Comparison of ENCODE assay signal across 8 cellular contexts in the genomic region with DNA sequence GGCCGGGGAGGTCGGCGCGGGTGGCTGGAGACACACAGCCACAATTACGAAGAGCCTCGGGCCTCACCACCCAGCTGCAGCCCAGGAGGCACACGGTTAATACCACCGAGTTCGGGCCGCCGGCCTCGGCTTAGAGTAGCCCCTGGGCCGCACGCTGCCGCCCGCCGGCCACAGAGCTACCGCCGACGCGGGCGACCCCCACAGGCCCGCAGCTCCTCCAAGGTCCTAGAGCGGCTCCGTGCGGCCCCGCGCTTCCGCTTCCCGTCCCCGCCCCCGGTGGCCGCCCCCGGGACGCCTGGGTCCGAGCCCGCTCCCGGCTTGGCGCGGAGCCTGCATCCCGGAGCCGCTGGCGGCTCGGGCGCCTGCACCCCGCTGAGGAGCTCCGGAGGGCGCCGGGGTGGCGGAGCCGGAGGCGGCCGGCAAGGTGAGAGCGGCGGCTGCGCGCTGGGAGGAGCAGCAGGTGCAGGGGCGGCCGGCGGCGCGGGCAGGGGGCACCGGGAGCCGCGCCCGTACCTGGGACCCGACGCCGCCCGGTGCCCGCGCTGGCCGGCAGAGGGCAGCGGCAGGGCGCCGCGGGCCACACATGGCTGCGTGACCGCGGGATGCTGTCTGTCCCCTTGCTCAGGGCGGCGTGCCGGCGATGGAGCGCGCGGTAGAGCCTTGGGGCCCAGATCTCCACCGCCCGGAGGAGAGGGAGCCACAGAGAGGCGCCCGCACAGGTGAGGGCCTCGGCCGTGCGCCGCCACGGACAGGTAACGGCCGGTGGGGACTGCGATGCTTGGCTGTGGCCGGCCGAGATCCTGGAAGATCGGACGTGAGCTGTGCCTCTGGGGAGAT. TPM values are rescaled to one million over a fixed set of nuclear protein-coding genes. Genes with fewer than 3 reads are reported as not detected.
DNase-seq lines count a peak whose midpoint lies in the region; ATAC-seq and TF ChIP-seq lines count a peak whose summit lies in the region.

A gene (plus strand): TSS at position 266 of the 837 bp plus-strand sequence. CDS start 375 bp downstream, at position 641.

- 0 to 1% (median 0%) methylated on average over 30 to 103 of the region's 103 CpGs for WGBS in stomach, 5 donors

- TF ChIP-seq EP300 in stomach (IDR thresholded peaks at IDR 0.05): no peak

- H3K27ac ChIP-seq in CD8-positive, alpha-beta memory T cell (ENCODE audit: low read depth, low read length): peak within 1 kb of the TSS; percentile 52
- peak within 1 kb of the TSS; percentile 71 to 89 (median 83) for H3K27ac ChIP-seq in stomach

- CTCF ChIA-PET in CD8-positive, alpha-beta memory T cell (lab: Charles Lee): interaction anchor here (0.8 to 3.6 kb wide), 6 partner anchors 11 to 30 kb away, joined by 3 to 19 read pairs (median 8); a partner anchor contains a TSS

- peaks cover 25% of the 10 kb centered on the region for H3K4me1 ChIP-seq in CD8-positive, alpha-beta memory T cell (ENCODE audit: insufficient read depth, low read length)
- H3K4me1 ChIP-seq in stomach: peaks cover 19 to 58% (median 31%) of the 10 kb centered on the region in 4 donors

- peak; percentile 37 to 64 (median 58) for DNase-seq in CD8-positive, alpha-beta memory T cell
- DNase-seq in HUDEP-2 (lab: John Stamatoyannopoulos, UW; ENCODE audit: unreplicated experiment in 76 of 76) (peak in 63 of 76 experiments; percentile 17 to 72 (median 49)), NOMO-1 (lab: John Stamatoyannopoulos, UW; ENCODE audit: unreplicated experiment in 2 of 2) (peak; percentile 84 to 89), activated T-cell treated with anti-CD3 and anti-CD28 coated beads for 24 hours (ENCODE audit: low read depth) (peak; percentile 48), erythroblast (lab: John Stamatoyannopoulos, UW) (peak; percentile 87), midbrain (lab: John Stamatoyannopoulos, UW) (peak; percentile 90), stomach (peak; percentile 88)

- peaks cover 0 to 2% (median 0%) of the 10 kb centered on the region in 5 donors for H3K9me3 Mint-ChIP-seq in CD8-positive, alpha-beta memory T cell

- H3K4me1 Mint-ChIP-seq in CD8-positive, alpha-beta memory T cell: peaks cover 30 to 48% (median 33%) of the 10 kb centered on the region in 3 donors

- intact Hi-C loops in stomach (cut with DNase I; ENCODE audit: low total_unique reads): no loop called here

- H3K4me3 ChIP-seq in CD8-positive, alpha-beta memory T cell (ENCODE audit: low read length): peak within 1 kb of the TSS; percentile 60
- H3K4me3 ChIP-seq in stomach: peak within 1 kb of the TSS; percentile 81 to 96 (median 89)

- H3K27me3 ChIP-seq in CD8-positive, alpha-beta memory T cell (ENCODE audit: insufficient read depth, low read length, poor library complexity, severe bottlenecking): no peaks in the 10 kb centered on the region
- no peaks in the 10 kb centered on the region for H3K27me3 ChIP-seq in stomach

- peak within 1 kb of the TSS; percentile 44 to 98 (median 86) for H3K27ac Mint-ChIP-seq in CD8-positive, alpha-beta memory T cell

- peak in 2 of 7 experiments; percentile 16 to 55 for TF ChIP-seq CTCF in stomach (IDR thresholded peaks at IDR 0.05)

- H3K36me3 Mint-ChIP-seq in CD8-positive, alpha-beta memory T cell: peaks cover 0 to 27% (median 5%) of the 10 kb centered on the region in 3 donors

- POLR2A ChIA-PET in CD8-positive, alpha-beta memory T cell (lab: Charles Lee): interaction anchor here (0.5 to 1.9 kb wide), 9 partner anchors 12 to 280 kb away, joined by 3 to 24 read pairs (median 3); a partner anchor contains a TSS

- H3K27me3 Mint-ChIP-seq in CD8-positive, alpha-beta memory T cell: no peaks in the 10 kb centered on the region

- peak within 1 kb of the TSS; percentile 72 to 93 (median 89) for H3K4me3 Mint-ChIP-seq in CD8-positive, alpha-beta memory T cell

- no peaks in the 10 kb centered on the region for H3K36me3 ChIP-seq in CD8-positive, alpha-beta memory T cell (ENCODE audit: insufficient read depth, low read length)
- H3K36me3 ChIP-seq in stomach: peaks cover 11 to 21% (median 18%) of the 10 kb centered on the region in 4 donors

- TF ChIP-seq POLR2A in erythroblast (IDR thresholded peaks at IDR 0.05; ENCODE audit: low read length): no peak
- no peak for TF ChIP-seq POLR2A in stomach (IDR thresholded peaks at IDR 0.05)

- ATAC-seq in GM19438 (IDR thresholded peaks at IDR 0.05; ENCODE audit: low read depth, unreplicated experiment): peak; percentile 66

- H3K9me3 ChIP-seq in CD8-positive, alpha-beta memory T cell (ENCODE audit: low read length): no peaks in the 10 kb centered on the region
- no peaks in the 10 kb centered on the region for H3K9me3 ChIP-seq in stomach

RNA-seq across cellular contexts. Expression of the gene that starts here (rescaled TPM):
- 10 to 100 TPM; 18.4 to 19.3 TPM for total RNA-seq in CD8-positive, alpha-beta memory T cell
- polyA plus RNA-seq in CD8-positive, alpha-beta memory T cell: 10.2 TPM
- total RNA-seq in stomach: 10 to 100 TPM in 1 of 5 donors, 1 to 10 TPM in 4; 4.0 to 33.6 (median 5.4) TPM
- polyA plus RNA-seq in stomach: 1 to 10 TPM; 3.9 to 5.5 (median 4.6) TPM

Comparison
In these comparisons a context has a peak if more than half of its experiments do, and no peak if none do; other contexts are left out.
1. Peak in every context shown above with its lines: DNase-seq, ATAC-seq, H3K4me3 ChIP-seq and H3K27ac ChIP-seq.